ENCODE assay signal across 15 cellular contexts in genomic region chr11:119461250-119461963, GRCh38. TPM values are rescaled to one million over a fixed set of nuclear protein-coding genes. Genes with fewer than 3 reads are reported as not detected.
DNase-seq lines count a peak whose midpoint lies in the region; TF ChIP-seq lines count a peak whose summit lies in the region.
"Had no signal": no experiment of that assay in that cellular context is flagged by ENCODE, and none has a peak within 500 bp of the region (broad histone marks: within the 10 kb centered on the region; RNA-seq: fewer than 3 reads in every experiment).

No MANE protein-coding gene starts in this region.

- H3K4me1 ChIP-seq in iPS-15b (ENCODE audit: control insufficient read depth, insufficient read depth, low read length) (no peaks in the 10 kb centered on the region), suprapubic skin (peaks cover 5% of the 10 kb centered on the region)

- peak overlapping the region; percentile 8 for H3K9ac ChIP-seq in iPS-15b (ENCODE audit: low read depth, low read length)

- peak overlapping the region; percentile 49 for H3K27ac ChIP-seq in suprapubic skin
- H3K27ac ChIP-seq: VCaP had no signal

- TF ChIP-seq POLR2A in suprapubic skin (IDR thresholded peaks at IDR 0.05): no peak

- no peak overlapping the region for H3K4me3 ChIP-seq in iPS-15b (ENCODE audit: low read depth, low read length)
- H3K4me3 ChIP-seq in suprapubic skin: no peak overlapping the region

- H3K36me3 ChIP-seq in iPS-15b (ENCODE audit: control insufficient read depth, insufficient read depth, low read length) (no peaks in the 10 kb centered on the region), suprapubic skin (no peaks in the 10 kb centered on the region)

- H3K9me3 ChIP-seq in iPS-15b (ENCODE audit: control insufficient read depth, insufficient read depth, low read length) (no peaks in the 10 kb centered on the region), suprapubic skin (no peaks in the 10 kb centered on the region)

- 26% methylated on average over 4 of the region's 4 CpGs for WGBS in suprapubic skin

- DNase-seq in NCI-H2171 treated with DMSO at 0.1 percent for 48 hours (lab: John Stamatoyannopoulos, UW) (peak; percentile 10), NCI-H2171 (lab: John Stamatoyannopoulos, UW) (no peak), RPMI7951 (ENCODE audit: low read depth) (peak; percentile 24), suprapubic skin (ENCODE audit: low spot score in 2 of 2) (peak in 1 of 2 donors; percentile 25), cerebellar cortex (ENCODE audit: low spot score) (no peak), NCI-H187 (lab: John Stamatoyannopoulos, UW) (no peak), middle frontal gyrus (ENCODE audit: extremely low spot score, low spot score) (no peak)
- DNase-seq: activated CD8-positive, alpha-beta memory T cell treated with anti-CD3 and anti-CD28 coated beads for 24 hours; activated gamma-delta T cell treated with Interleukin-2 at 50 U/mL for 16 hours; CD8-positive, alpha-beta memory T cell; NCI-H1105 treated with DMSO at 0.1 percent for 48 hours; nucleus accumbens; substantia nigra had no signal

- no peak for TF ChIP-seq EP300 in suprapubic skin (IDR thresholded peaks at IDR 0.05)

- no peak for TF ChIP-seq CTCF in suprapubic skin (IDR thresholded peaks at IDR 0.05)

- H3K27me3 ChIP-seq in iPS-15b (ENCODE audit: control insufficient read depth, insufficient read depth, low read length): no peaks in the 10 kb centered on the region
- no peaks in the 10 kb centered on the region for H3K27me3 ChIP-seq in suprapubic skin

RNA-seq across cellular contexts. Expression of gene THY1, which starts 38.4 kb away (rescaled TPM):
- total RNA-seq in RPMI7951 (2014; rRNA removed; shearing (Covaris generic)): 949 and 1,053 TPM in 2 replicates
- 10 to 100 TPM in 1 of 4 donors, 1 to 10 TPM in 3; 3.5 to 18.8 (median 6.9) TPM for total RNA-seq in suprapubic skin

Comparison
In these comparisons a context has a peak if more than half of its experiments do, and no peak if none do; other contexts are left out.
1. DNase-seq: peak in NCI-H2171 treated with DMSO at 0.1 percent for 48 hours (single experiment) and RPMI7951 (single experiment); none in NCI-H2171 (single experiment), cerebellar cortex (single experiment), NCI-H187 (0 of 2) and middle frontal gyrus (single experiment).
2. RNA of gene THY1, which starts 38.4 kb away (total RNA-seq): 949 to 1,053 TPM in RPMI7951; 3.5 to 18.8 TPM in suprapubic skin; every median in the first group is over 10 times any median in the second.